8 cellular contexts compared by ENCODE assay signal in genomic region chr2:9897331-9897737, GRCh38. TPM values are rescaled to one million over a fixed set of nuclear protein-coding genes. Genes with fewer than 3 reads are reported as not detected.
DNase-seq lines count a peak whose midpoint lies in the region; ATAC-seq, FAIRE-seq and TF ChIP-seq lines count a peak whose summit lies in the region.

No MANE protein-coding gene starts in this region.

- H3K27ac Mint-ChIP-seq in HFFc6: peak overlapping the region; percentile 75

- H3K27ac ChIP-seq in endothelial cell of umbilical vein (ENCODE audit: insufficient read depth, low read depth, low read length): no peak overlapping the region
- peak overlapping the region; percentile 29 for H3K27ac ChIP-seq in osteoblast (ENCODE audit: low read depth, low read length)

- no peaks in the 10 kb centered on the region for H3K9me1 ChIP-seq in endothelial cell of umbilical vein (replicated peaks; ENCODE audit: control insufficient read depth, extremely low read depth, insufficient read depth, low read length)

- intact Hi-C loops in endothelial cell of umbilical vein (cut with micrococcal nuclease): loop anchor here (2.0 kb wide), 1 partner anchor 17 kb away; no protein-coding TSS in a partner anchor

- H3K36me3 ChIP-seq in endothelial cell of umbilical vein (ENCODE audit: control insufficient read depth in 2 of 2, extremely low read depth in 1 of 2, insufficient read depth in 2 of 2, low read length in 2 of 2) (no peaks in the 10 kb centered on the region), osteoblast (ENCODE audit: insufficient read depth, low read length) (no peaks in the 10 kb centered on the region)

- H3K4me3 Mint-ChIP-seq in HFFc6: peak overlapping the region; percentile 65

- H3K79me2 ChIP-seq in endothelial cell of umbilical vein (ENCODE audit: control insufficient read depth, insufficient read depth, low read length) (peaks cover 4% of the 10 kb centered on the region), osteoblast (ENCODE audit: insufficient read depth, low read length) (peaks cover 3% of the 10 kb centered on the region)

- H3K9ac ChIP-seq in endothelial cell of umbilical vein (replicated peaks; ENCODE audit: extremely low read depth, insufficient read depth, low read length): peak overlapping the region; percentile 9

- H3K9me3 Mint-ChIP-seq in HFFc6: no peaks in the 10 kb centered on the region

- peaks cover 7% of the 10 kb centered on the region for H3K4me1 ChIP-seq in endothelial cell of umbilical vein (ENCODE audit: control insufficient read depth, extremely low read depth, insufficient read depth, low read length)
- peaks cover 27% of the 10 kb centered on the region for H3K4me1 ChIP-seq in osteoblast (ENCODE audit: insufficient read depth, low read length)

- CTCF ChIA-PET in endothelial cell of umbilical vein (lab: Charles Lee): interaction anchor here (1.4 to 3.5 kb wide), 2 partner anchors 12 to 13 kb away, joined by 4 to 11 read pairs; no protein-coding TSS in a partner anchor

- peak; percentile 37 for DNase-seq in ELF-1 (ENCODE audit: low read depth, low spot score)
- peak; percentile 88 for DNase-seq in HFFc6
- peak; percentile 63 for DNase-seq in SIG-M5 treated with dmso at 0.1 percent for 504 hours (lab: John Stamatoyannopoulos, UW; ENCODE audit: unreplicated experiment)
- DNase-seq in endothelial cell of umbilical vein (ENCODE audit: low read depth, low spot score): peak; percentile 84
- peak; percentile 56 for DNase-seq in osteoblast (ENCODE audit: insufficient read length, low spot score, missing footprints)
- DNase-seq in effector CD8-positive, alpha-beta T cell (lab: John Stamatoyannopoulos, UW): no peak
- DNase-seq in NCI-H2107 treated with DMSO at 0.1 percent for 48 hours (lab: John Stamatoyannopoulos, UW; ENCODE audit: unreplicated experiment): no peak

- H3K9me3 ChIP-seq in endothelial cell of umbilical vein (replicated peaks; ENCODE audit: control insufficient read depth, insufficient read depth, low read length): no peaks in the 10 kb centered on the region
- no peaks in the 10 kb centered on the region for H3K9me3 ChIP-seq in osteoblast (ENCODE audit: low read depth, low read length)

- H3K27me3 ChIP-seq in endothelial cell of umbilical vein (ENCODE audit: control insufficient read depth in 2 of 2, insufficient read depth in 2 of 2, low read length in 2 of 2) (no peaks in the 10 kb centered on the region), osteoblast (ENCODE audit: insufficient read depth, low read length) (no peaks in the 10 kb centered on the region)

- H3K4me3 ChIP-seq in endothelial cell of umbilical vein (replicated peaks in 1 of 3; ENCODE audit: insufficient read depth in 1 of 3, low read depth in 1 of 3, low read length in 3 of 3): no peak overlapping the region
- no peak overlapping the region for H3K4me3 ChIP-seq in osteoblast (ENCODE audit: insufficient read depth, low read length)

- FAIRE-seq in endothelial cell of umbilical vein (lab: Jason Lieb, UNC): peak; percentile 81

- H2AFZ ChIP-seq in endothelial cell of umbilical vein (ENCODE audit: low read depth, low read length) (no peak overlapping the region), osteoblast (ENCODE audit: low read length) (peak overlapping the region; percentile 39)

- peak overlapping the region; percentile 24 for H3K4me2 ChIP-seq in endothelial cell of umbilical vein (ENCODE audit: insufficient read depth, low read length)
- H3K4me2 ChIP-seq in osteoblast (ENCODE audit: insufficient read depth, low read length): peak overlapping the region; percentile 51

- no peak for ATAC-seq in HG03139 (IDR thresholded peaks at IDR 0.05; ENCODE audit: unreplicated experiment)

- no peaks in the 10 kb centered on the region; the same call in 1 of the 2 replicates for H3K27me3 Mint-ChIP-seq in HFFc6 (ENCODE audit: insufficient read depth)

- no TSS peak for BruUV-seq in endothelial cell of umbilical vein (replicated peaks; lab: Mats Ljungman, UMichigan)

- peaks cover 31% of the 10 kb centered on the region for H3K4me1 Mint-ChIP-seq in HFFc6 (ENCODE audit: low read depth)

- dilution Hi-C loops in endothelial cell of umbilical vein (cut with MboI; ENCODE audit: extremely low pct_ligation_motif_present, low sequenced_read_pairs): no loop called here

- POLR2A ChIA-PET in endothelial cell of umbilical vein (lab: Charles Lee): no interaction called here

- TF ChIP-seq CTCF in HFFc6 (IDR thresholded peaks at IDR 0.05): no peak
- TF ChIP-seq CTCF in endothelial cell of umbilical vein (IDR thresholded peaks at IDR 0.05; ENCODE audit: extremely low read depth in 1 of 2, insufficient read depth in 1 of 2, low read depth in 1 of 2, low read length in 2 of 2): no peak
- no peak for TF ChIP-seq CTCF in osteoblast (IDR thresholded peaks at IDR 0.05; ENCODE audit: extremely low read depth, low read depth, low read length)

- peaks cover 3% of the 10 kb centered on the region; the same call in 1 of the 2 replicates for H3K36me3 Mint-ChIP-seq in HFFc6 (ENCODE audit: low read depth)

- TF ChIP-seq POLR2A in endothelial cell of umbilical vein (IDR thresholded peaks at IDR 0.05; ENCODE audit: low read depth, low read length): no peak

- H4K20me1 ChIP-seq in endothelial cell of umbilical vein (replicated peaks; ENCODE audit: control insufficient read depth, extremely low read depth, insufficient read depth, low read length) (no peaks in the 10 kb centered on the region), osteoblast (ENCODE audit: insufficient read depth, low read length) (no peaks in the 10 kb centered on the region)

TF ChIP-seq in endothelial cell of umbilical vein, 7 proteins besides CTCF, POLR2A, EP300 and RAD21:
- peak; percentile 76 for TF ChIP-seq FOS (IDR thresholded peaks at IDR 0.05; ENCODE audit: borderline replicate concordance, insufficient read depth, low read length)
- no peak for TF ChIP-seq MYC (IDR thresholded peaks at IDR 0.05; ENCODE audit: low read depth, low read length)
TF ChIP-seq in endothelial cell of umbilical vein: peak in this region for 1.

RNA-seq across cellular contexts. Expression of gene TAF1B, which starts 54.1 kb away (rescaled TPM):
- total RNA-seq in HFFc6 (2021; fragmentation: NEBNext Ultra II Directional; extraction: Animal tissue kit (Norgen Biotek cat#: 25700)): 10 to 100 TPM; 17.3 to 24.0 (median 22.3) TPM
- 20.1 and 29.4 TPM in 2 replicates for total RNA-seq in endothelial cell of umbilical vein
- polyA plus RNA-seq in endothelial cell of umbilical vein: 5.0 and 6.3 TPM in 2 replicates
- polyA plus RNA-seq in endothelial cell of umbilical vein (2011; cell fraction: cytosol; rRNA removed): 10.3 and 10.4 TPM in 2 replicates
- 15.5 and 19.0 TPM in 2 replicates for polyA plus RNA-seq in endothelial cell of umbilical vein (2011; cell fraction: nucleus; rRNA removed)
- polyA plus RNA-seq in endothelial cell of umbilical vein (2012): 12.5 and 15.3 TPM in 2 replicates
- 19.7 and 27.7 TPM in 2 replicates for polyA minus RNA-seq in endothelial cell of umbilical vein
- 9.0 TPM for polyA minus RNA-seq in endothelial cell of umbilical vein (2011; cell fraction: cytosol; rRNA and poly(A)+ RNA removed)
- 36.5 and 51.1 TPM in 2 replicates for polyA minus RNA-seq in endothelial cell of umbilical vein (2011; cell fraction: nucleus; rRNA and poly(A)+ RNA removed)
- total RNA-seq in osteoblast: 36.5 and 41.3 TPM in 2 replicates

RNA-seq across cellular contexts. Expression of gene GRHL1, which starts 54.2 kb away (rescaled TPM):
- total RNA-seq in HFFc6 (2021; fragmentation: NEBNext Ultra II Directional; extraction: Animal tissue kit (Norgen Biotek cat#: 25700)): under 1 TPM; 0.46 to 0.76 (median 0.59) TPM
- total RNA-seq in endothelial cell of umbilical vein: 0.85 and 1.1 TPM in 2 replicates
- 0.37 and 0.70 TPM in 2 replicates for polyA plus RNA-seq in endothelial cell of umbilical vein
- polyA plus RNA-seq in endothelial cell of umbilical vein (2011; cell fraction: cytosol; rRNA removed): 0.52 and 0.68 TPM in 2 replicates
- 1.9 and 2.0 TPM in 2 replicates for polyA plus RNA-seq in endothelial cell of umbilical vein (2011; cell fraction: nucleus; rRNA removed)
- 0.46 and 1.1 TPM in 2 replicates for polyA plus RNA-seq in endothelial cell of umbilical vein (2012)
- 1.5 and 3.2 TPM in 2 replicates for polyA minus RNA-seq in endothelial cell of umbilical vein
- 3.3 TPM for polyA minus RNA-seq in endothelial cell of umbilical vein (2011; cell fraction: cytosol; rRNA and poly(A)+ RNA removed)
- polyA minus RNA-seq in endothelial cell of umbilical vein (2011; cell fraction: nucleus; rRNA and poly(A)+ RNA removed): 1.1 and 2.2 TPM in 2 replicates
- 0.29 and 0.36 TPM in 2 replicates for total RNA-seq in osteoblast

Comparison
In these comparisons a context has a peak if more than half of its experiments do, and no peak if none do; other contexts are left out.
1. DNase-seq: peak in ELF-1 (single experiment), HFFc6 (single experiment), SIG-M5 treated with dmso at 0.1 percent for 504 hours (single experiment), endothelial cell of umbilical vein (single experiment) and osteoblast (single experiment); none in effector CD8-positive, alpha-beta T cell (single experiment) and NCI-H2107 treated with DMSO at 0.1 percent for 48 hours (single experiment).